ENCODE assay signal across 1 cellular context in the genomic region with DNA sequence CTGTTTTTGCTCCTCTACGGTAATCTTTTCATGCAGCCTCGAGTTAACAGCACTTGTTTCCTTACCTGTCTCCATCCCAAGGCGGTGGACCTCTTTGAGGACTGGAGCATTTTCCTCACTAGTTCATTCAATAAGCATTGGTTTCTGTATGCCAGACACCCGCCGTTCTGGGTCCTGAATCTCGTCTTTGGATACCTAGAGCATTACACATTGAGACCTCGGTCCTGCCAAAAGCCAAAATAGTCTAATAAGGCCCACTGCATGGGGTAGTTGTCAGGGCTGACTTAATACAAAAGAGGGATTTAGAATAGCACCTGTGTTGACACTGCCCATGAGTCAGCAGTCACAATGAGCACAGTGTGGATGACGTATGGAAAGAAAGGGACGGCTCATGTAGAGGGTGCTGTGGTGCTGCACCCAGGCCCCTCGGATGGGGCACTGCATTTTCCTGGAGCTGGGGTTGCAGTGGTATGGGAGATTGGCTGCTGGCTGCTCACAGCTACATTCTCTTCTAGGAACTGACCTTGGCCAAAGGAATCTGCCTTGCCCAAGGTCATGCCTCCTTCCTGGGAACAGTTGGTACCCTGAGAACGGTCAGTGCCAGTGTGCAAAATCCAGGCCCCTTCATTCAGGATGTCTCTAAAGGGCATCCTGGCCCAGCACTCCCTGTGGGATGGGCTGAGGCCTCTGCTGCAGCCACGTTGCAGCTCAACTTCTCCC.
TF ChIP-seq lines count a peak whose summit lies in the region.

No MANE protein-coding gene starts in this region.

TF ChIP-seq in HepG2, 621 proteins besides CTCF, POLR2A, EP300 and RAD21 (continued from another document):
- TF ChIP-seq ZNF337 (CRISPR knock-in tag; IDR thresholded peaks at IDR 0.05; ENCODE audit: borderline replicate concordance, low read depth) (no peak), ZNF513 (CRISPR knock-in tag; conservative IDR thresholded peaks at IDR 0.05) (no peak), ZBTB21 (CRISPR knock-in tag; IDR thresholded peaks at IDR 0.05) (peak; percentile 37; the same call in 1 of the 2 replicates), FOXA3 (CRISPR knock-in tag; IDR thresholded peaks at IDR 0.05) (peak; percentile 71), ZC3H4 (CRISPR knock-in tag; IDR thresholded peaks at IDR 0.05; ENCODE audit: borderline replicate concordance) (no peak), ZNF878 (CRISPR knock-in tag; IDR thresholded peaks at IDR 0.05) (no peak), ZKSCAN1 (IDR thresholded peaks at IDR 0.05; ENCODE audit: low read length) (no peak), PRDM10 (CRISPR knock-in tag; IDR thresholded peaks at IDR 0.05; ENCODE audit: low read depth) (peak; percentile 74; the same call in 1 of the 2 replicates), FOSL2 (CRISPR knock-in tag; IDR thresholded peaks at IDR 0.05) (peak; percentile 94), ZNF670 (CRISPR knock-in tag; IDR thresholded peaks at IDR 0.05; ENCODE audit: borderline replicate concordance) (no peak), SOX6 (IDR thresholded peaks at IDR 0.05) (no peak), SOX6 (CRISPR knock-in tag; IDR thresholded peaks at IDR 0.05) (peak; percentile 42; the same call in 1 of the 2 replicates), SOX5 (CRISPR knock-in tag; IDR thresholded peaks at IDR 0.05; ENCODE audit: borderline replicate concordance) (peak; percentile 35; the same call in 1 of the 2 replicates), NR2C2 (CRISPR knock-in tag; IDR thresholded peaks at IDR 0.05; ENCODE audit: borderline replicate concordance) (no peak), SOX13 (IDR thresholded peaks at IDR 0.05) (no peak), SOX13 (CRISPR knock-in tag; conservative IDR thresholded peaks at IDR 0.05 in 1 of 2, IDR thresholded peaks at IDR 0.05 in 1 of 2) (peak in 1 of 2 experiments; percentile 57; a peak in 1 of 4 replicates), MAFK (conservative IDR thresholded peaks at IDR 0.05 in 1 of 2, IDR thresholded peaks at IDR 0.05 in 1 of 2; ENCODE audit: low read length in 2 of 2) (peak in 1 of 2 experiments; percentile 23; a peak in 1 of 4 replicates), ZFP37 (CRISPR knock-in tag; IDR thresholded peaks at IDR 0.05; ENCODE audit: borderline replicate concordance) (no peak), TEF (CRISPR knock-in tag; IDR thresholded peaks at IDR 0.05) (no peak), NR2F1 (CRISPR knock-in tag; IDR thresholded peaks at IDR 0.05) (no peak), SUZ12 (IDR thresholded peaks at IDR 0.05; ENCODE audit: low read depth, low read length) (no peak), SRF (IDR thresholded peaks at IDR 0.05; ENCODE audit: low read depth, low read length) (no peak), XRCC5 (optimal IDR thresholded peaks at IDR 0.05; ENCODE audit: low read length) (peak; percentile 60), SMARCC2 (IDR thresholded peaks at IDR 0.05) (no peak), MAFF (IDR thresholded peaks at IDR 0.05; ENCODE audit: low read depth, low read length) (0 out of 2 replicates have a peak, but pooled peaks have one; percentile 10), HMG20A (CRISPR knock-in tag; IDR thresholded peaks at IDR 0.05; ENCODE audit: borderline replicate concordance) (0 out of 2 replicates have a peak, but pooled peaks have one; percentile 14), NFE2 (CRISPR knock-in tag; IDR thresholded peaks at IDR 0.05) (peak; percentile 63; the same call in 1 of the 2 replicates), THYN1 (CRISPR knock-in tag; IDR thresholded peaks at IDR 0.05; ENCODE audit: borderline replicate concordance, low read depth) (no peak), HOXA9 (CRISPR knock-in tag; IDR thresholded peaks at IDR 0.05; ENCODE audit: borderline replicate concordance) (no peak), HMG20B (CRISPR knock-in tag; conservative IDR thresholded peaks at IDR 0.05) (no peak), SNAPC2 (CRISPR knock-in tag; IDR thresholded peaks at IDR 0.05) (no peak), FOXA1 (IDR thresholded peaks at IDR 0.05) (no peak), FOXA1 (CRISPR knock-in tag; IDR thresholded peaks at IDR 0.05) (peak; percentile 76), SATB2 (CRISPR knock-in tag; IDR thresholded peaks at IDR 0.05) (no peak), SMAD9 (CRISPR knock-in tag; IDR thresholded peaks at IDR 0.05) (no peak), STAG1 (CRISPR knock-in tag; IDR thresholded peaks at IDR 0.05) (peak; percentile 15; the same call in 1 of the 2 replicates), ELF4 (CRISPR knock-in tag; IDR thresholded peaks at IDR 0.05; ENCODE audit: borderline replicate concordance) (no peak), HNF4G (IDR thresholded peaks at IDR 0.05; ENCODE audit: borderline replicate concordance, low read depth, low read length) (no peak), HNF4G (CRISPR knock-in tag; IDR thresholded peaks at IDR 0.05; ENCODE audit: borderline replicate concordance, low read depth) (no peak)
- TF ChIP-seq, protein P1, sequence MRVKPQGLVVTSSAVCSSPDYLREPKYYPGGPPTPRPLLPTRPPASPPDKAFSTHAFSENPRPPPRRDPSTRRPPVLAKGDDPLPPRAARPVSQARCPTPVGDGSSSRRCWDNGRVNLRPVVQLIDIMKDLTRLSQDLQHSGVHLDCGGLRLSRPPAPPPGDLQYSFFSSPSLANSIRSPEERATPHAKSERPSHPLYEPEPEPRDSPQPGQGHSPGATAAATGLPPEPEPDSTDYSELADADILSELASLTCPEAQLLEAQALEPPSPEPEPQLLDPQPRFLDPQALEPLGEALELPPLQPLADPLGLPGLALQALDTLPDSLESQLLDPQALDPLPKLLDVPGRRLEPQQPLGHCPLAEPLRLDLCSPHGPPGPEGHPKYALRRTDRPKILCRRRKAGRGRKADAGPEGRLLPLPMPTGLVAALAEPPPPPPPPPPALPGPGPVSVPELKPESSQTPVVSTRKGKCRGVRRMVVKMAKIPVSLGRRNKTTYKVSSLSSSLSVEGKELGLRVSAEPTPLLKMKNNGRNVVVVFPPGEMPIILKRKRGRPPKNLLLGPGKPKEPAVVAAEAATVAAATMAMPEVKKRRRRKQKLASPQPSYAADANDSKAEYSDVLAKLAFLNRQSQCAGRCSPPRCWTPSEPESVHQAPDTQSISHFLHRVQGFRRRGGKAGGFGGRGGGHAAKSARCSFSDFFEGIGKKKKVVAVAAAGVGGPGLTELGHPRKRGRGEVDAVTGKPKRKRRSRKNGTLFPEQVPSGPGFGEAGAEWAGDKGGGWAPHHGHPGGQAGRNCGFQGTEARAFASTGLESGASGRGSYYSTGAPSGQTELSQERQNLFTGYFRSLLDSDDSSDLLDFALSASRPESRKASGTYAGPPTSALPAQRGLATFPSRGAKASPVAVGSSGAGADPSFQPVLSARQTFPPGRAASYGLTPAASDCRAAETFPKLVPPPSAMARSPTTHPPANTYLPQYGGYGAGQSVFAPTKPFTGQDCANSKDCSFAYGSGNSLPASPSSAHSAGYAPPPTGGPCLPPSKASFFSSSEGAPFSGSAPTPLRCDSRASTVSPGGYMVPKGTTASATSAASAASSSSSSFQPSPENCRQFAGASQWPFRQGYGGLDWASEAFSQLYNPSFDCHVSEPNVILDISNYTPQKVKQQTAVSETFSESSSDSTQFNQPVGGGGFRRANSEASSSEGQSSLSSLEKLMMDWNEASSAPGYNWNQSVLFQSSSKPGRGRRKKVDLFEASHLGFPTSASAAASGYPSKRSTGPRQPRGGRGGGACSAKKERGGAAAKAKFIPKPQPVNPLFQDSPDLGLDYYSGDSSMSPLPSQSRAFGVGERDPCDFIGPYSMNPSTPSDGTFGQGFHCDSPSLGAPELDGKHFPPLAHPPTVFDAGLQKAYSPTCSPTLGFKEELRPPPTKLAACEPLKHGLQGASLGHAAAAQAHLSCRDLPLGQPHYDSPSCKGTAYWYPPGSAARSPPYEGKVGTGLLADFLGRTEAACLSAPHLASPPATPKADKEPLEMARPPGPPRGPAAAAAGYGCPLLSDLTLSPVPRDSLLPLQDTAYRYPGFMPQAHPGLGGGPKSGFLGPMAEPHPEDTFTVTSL (CRISPR knock-in tag; IDR thresholded peaks at IDR 0.05; ENCODE audit: borderline replicate concordance): no peak
- TF ChIP-seq, protein P2, sequence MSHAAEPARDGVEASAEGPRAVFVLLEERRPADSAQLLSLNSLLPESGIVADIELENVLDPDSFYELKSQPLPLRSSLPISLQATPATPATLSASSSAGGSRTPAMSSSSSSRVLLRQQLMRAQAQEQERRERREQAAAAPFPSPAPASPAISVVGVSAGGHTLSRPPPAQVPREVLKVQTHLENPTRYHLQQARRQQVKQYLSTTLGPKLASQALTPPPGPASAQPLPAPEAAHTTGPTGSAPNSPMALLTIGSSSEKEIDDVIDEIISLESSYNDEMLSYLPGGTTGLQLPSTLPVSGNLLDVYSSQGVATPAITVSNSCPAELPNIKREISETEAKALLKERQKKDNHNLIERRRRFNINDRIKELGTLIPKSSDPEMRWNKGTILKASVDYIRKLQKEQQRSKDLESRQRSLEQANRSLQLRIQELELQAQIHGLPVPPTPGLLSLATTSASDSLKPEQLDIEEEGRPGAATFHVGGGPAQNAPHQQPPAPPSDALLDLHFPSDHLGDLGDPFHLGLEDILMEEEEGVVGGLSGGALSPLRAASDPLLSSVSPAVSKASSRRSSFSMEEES (CRISPR knock-in tag; IDR thresholded peaks at IDR 0.05): 0 out of 2 replicates have a peak, but pooled peaks have one; percentile 30
